ENCODE assay signal across 8 cellular contexts in genomic region chr16:2673066-2673999, GRCh38. TPM values are rescaled to one million over a fixed set of nuclear protein-coding genes. Genes with fewer than 3 reads are reported as not detected.
DNase-seq lines count a peak whose midpoint lies in the region; TF ChIP-seq lines count a peak whose summit lies in the region.

No MANE protein-coding gene starts in this region.

- H3K27ac Mint-ChIP-seq in neural crest cell (ENCODE audit: unreplicated experiment): no peak overlapping the region

- in situ Hi-C loops in HAP-1 (cut with MboI; ENCODE audit: low sequenced_read_pairs): no loop called here

- H3K9me3 ChIP-seq in HAP-1 (no peaks in the 10 kb centered on the region), MG63 (no peaks in the 10 kb centered on the region), stomach (no peaks in the 10 kb centered on the region)

- DNase-seq in ELR (ENCODE audit: low read depth): peak; percentile 93
- DNase-seq in HAP-1 (ENCODE audit: low spot score in 2 of 2): peak; percentile 88 to 96
- DNase-seq in MG63: peak; percentile 97
- DNase-seq in activated effector memory CD4-positive, alpha-beta T cell treated with anti-CD3 and anti-CD28 coated beads, Interleukin-2, amount 50 U/mL, for 16 hours: peak; percentile 99
- peak; percentile 80 for DNase-seq in fibroblast of the conjunctiva (ENCODE audit: low read depth)
- DNase-seq in neural crest cell (ENCODE audit: low read depth, low spot score): peak; percentile 91
- DNase-seq in stomach: peak; percentile 97

- TF ChIP-seq CTCF in neural crest cell (conservative IDR thresholded peaks at IDR 0.05) (no peak), stomach (IDR thresholded peaks at IDR 0.05) (no peak)

- no peaks in the 10 kb centered on the region for H3K9me3 Mint-ChIP-seq in neural crest cell

- H3K4me3 ChIP-seq in HAP-1: peak overlapping the region; percentile 53
- H3K4me3 ChIP-seq in MG63: peak overlapping the region; percentile 67
- peak overlapping the region; percentile 54 to 67 (median 58) for H3K4me3 ChIP-seq in stomach

- intact Hi-C loops in stomach (cut with DNase I; ENCODE audit: low total_unique reads): no loop called here

- peak overlapping the region; percentile 86 to 99 (median 91) for H3K27ac ChIP-seq in stomach

- TF ChIP-seq EP300 in stomach (IDR thresholded peaks at IDR 0.05): no peak

- H3K27me3 Mint-ChIP-seq in neural crest cell (ENCODE audit: low read depth): no peaks in the 10 kb centered on the region

- H3K27me3 ChIP-seq in HAP-1 (ENCODE audit: low read depth) (no peaks in the 10 kb centered on the region), MG63 (no peaks in the 10 kb centered on the region), stomach (no peaks in the 10 kb centered on the region)

- TF ChIP-seq POLR2A in Raji (IDR thresholded peaks at IDR 0.05; ENCODE audit: insufficient read depth, low read depth, low read length) (peak; percentile 60), stomach (IDR thresholded peaks at IDR 0.05) (no peak)

- H3K36me3 ChIP-seq in HAP-1 (replicated peaks) (peaks cover 5% of the 10 kb centered on the region), MG63 (peaks cover 19% of the 10 kb centered on the region), stomach (peaks cover 6 to 19% (median 15%) of the 10 kb centered on the region in 4 donors)

- no peaks in the 10 kb centered on the region; the same call in 1 of the 2 replicates for H3K4me1 ChIP-seq in HAP-1
- H3K4me1 ChIP-seq in stomach: peaks cover 18 to 40% (median 36%) of the 10 kb centered on the region in 4 donors

- H3K4me3 Mint-ChIP-seq in neural crest cell: peak overlapping the region; percentile 82

- peaks cover 20% of the 10 kb centered on the region for H3K4me1 Mint-ChIP-seq in neural crest cell

- WGBS in stomach, 5 donors: 0 to 1% (median 1%) methylated on average over 23 to 105 of the region's 107 CpGs

- no peaks in the 10 kb centered on the region for H3K36me3 Mint-ChIP-seq in neural crest cell (ENCODE audit: low read depth)

RNA-seq across cellular contexts. Expression of gene KCTD5, which starts 9.0 kb away (rescaled TPM):
- 49.6 and 71.6 TPM in 2 replicates for total RNA-seq in MG63 (2014; rRNA removed; shearing (Covaris generic); ENCODE audit: low replicate concordance)
- 27.4 and 27.7 TPM in 2 replicates for total RNA-seq in neural crest cell
- total RNA-seq in stomach: 10 to 100 TPM in 4 of 5 donors, under 1 TPM in 1; 0.89 to 45.6 (median 27.2) TPM
- polyA plus RNA-seq in stomach: 10 to 100 TPM; 14.4 to 28.6 (median 14.7) TPM

RNA-seq across cellular contexts. Expression of gene PRSS27, which starts 46.7 kb away (rescaled TPM):
- 0.22 and 1.7 TPM in 2 replicates for total RNA-seq in MG63 (2014; rRNA removed; shearing (Covaris generic); ENCODE audit: low replicate concordance)
- 5.3 and 7.8 TPM in 2 replicates for total RNA-seq in neural crest cell
- under 1 TPM in 1 of 5 donors, not detected in 4; 0.55 TPM for total RNA-seq in stomach
- polyA plus RNA-seq in stomach: 10 to 100 TPM in 1 of 3 donors, under 1 TPM in 2; 0.50 to 74.4 (median 0.76) TPM

Comparison
In these comparisons a context has a peak if more than half of its experiments do, and no peak if none do; other contexts are left out.
1. Peak in every context shown above with its lines: DNase-seq, H3K4me3 ChIP-seq and H3K27ac ChIP-seq.